ENCODE assay signal across 30 cellular contexts in the genomic region with DNA sequence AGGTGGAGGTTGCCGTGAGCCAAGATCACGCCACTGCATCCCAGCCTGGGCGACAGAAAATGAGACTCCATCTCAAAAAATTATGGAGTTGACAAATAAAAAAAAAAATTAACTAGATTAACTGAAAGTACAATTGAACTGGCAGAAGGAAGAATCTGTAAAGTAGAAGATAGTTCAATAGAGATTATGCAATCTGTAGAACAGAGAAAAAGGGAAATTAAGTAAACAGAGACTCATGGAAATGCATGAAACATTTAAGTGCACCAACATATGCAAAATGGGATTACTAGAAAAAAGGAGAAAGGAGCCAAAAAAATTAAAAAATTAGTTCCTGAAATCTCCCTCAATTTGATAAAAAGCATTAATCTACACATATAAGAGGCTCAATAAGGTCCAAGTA.
"Had no signal": no experiment of that assay in that cellular context is flagged by ENCODE, and none has a peak within 500 bp of the region (broad histone marks: within the 10 kb centered on the region; RNA-seq: fewer than 3 reads in every experiment).

No MANE protein-coding gene starts in this region.

- H3K36me3 ChIP-seq: brain microvascular endothelial cell had no signal

- H3K4me3 ChIP-seq: coronary artery, dorsolateral prefrontal cortex had no signal

- ATAC-seq: activated T-helper 17 cell treated with anti-CD3 and anti-CD28 coated beads, Interleukin-2, amount 50 U/mL, for 72 hours; esophagus mucosa; WTC11 had no signal

- DNase-seq: activated CD4-positive, alpha-beta memory T cell treated with anti-CD3 and anti-CD28 coated beads, Interleukin-2, amount 10 ng/mL, durations not matched to agents 7 days and 5 days; activated CD4-positive, alpha-beta T cell treated with anti-CD3 and anti-CD28 coated beads for 1 hour; activated CD4-positive, alpha-beta T cell treated with anti-CD3 and anti-CD28 coated beads for 4 hours; activated CD4-positive, alpha-beta T cell treated with anti-CD3 and anti-CD28 coated beads, Interleukin-2, amount 10 ng/mL, durations not matched to agents 7 days and 5 days; activated CD4-positive, alpha-beta T cell treated with anti-CD3 and anti-CD28 coated beads, Interleukin-2, amount 50 U/mL, for 4 hours; activated CD8-positive, alpha-beta memory T cell treated with anti-CD3 and anti-CD28 coated beads, Interleukin-2, amount 50 U/mL, for 48 hours; activated effector memory CD4-positive, alpha-beta T cell treated with Interleukin-2 at 50 U/mL for 16 hours; activated gamma-delta T cell treated with Interleukin-2 at 50 U/mL for 16 hours; activated naive CD4-positive, alpha-beta T cell treated with anti-CD3 and anti-CD28 coated beads, Interleukin-2, amount 50 U/mL, for 16 hours; activated naive CD4-positive, alpha-beta T cell treated with Interleukin-2 at 50 U/mL for 16 hours; activated T-cell treated with anti-CD3 and anti-CD28 coated beads for 4 hours; activated T-cell treated with anti-CD3 and anti-CD28 coated beads, Interleukin-2, amount 50 U/mL, for 24 hours; amniotic stem cell; anterior cingulate cortex; brain microvascular endothelial cell; dorsolateral prefrontal cortex; effector memory CD4-positive, alpha-beta T cell; endodermal cell; foreskin fibroblast; head of caudate nucleus; T-helper 2 cell had no signal

- FAIRE-seq: astrocyte, bronchial epithelial cell, frontal cortex, TTC549 had no signal

- H3K27me3 ChIP-seq: brain microvascular endothelial cell, dorsolateral prefrontal cortex had no signal

- H3K27ac ChIP-seq: brain microvascular endothelial cell, coronary artery, dorsolateral prefrontal cortex, VCaP had no signal
